Comparison of ENCODE assay signal across 19 cellular contexts in genomic region chr1:231265379-231265778, GRCh38. TPM values are rescaled to one million over a fixed set of nuclear protein-coding genes. Genes with fewer than 3 reads are reported as not detected.
DNase-seq lines count a peak whose midpoint lies in the region; ATAC-seq, FAIRE-seq and TF ChIP-seq lines count a peak whose summit lies in the region.
"Had no signal": no experiment of that assay in that cellular context is flagged by ENCODE, and none has a peak within 500 bp of the region (broad histone marks: within the 10 kb centered on the region; RNA-seq: fewer than 3 reads in every experiment).

No MANE protein-coding gene starts in this region.

- H3K9me3 ChIP-seq in left lung (no peaks in the 10 kb centered on the region), thyroid gland (no peaks in the 10 kb centered on the region)

- no peak for TF ChIP-seq CTCF in D721Med (IDR thresholded peaks at IDR 0.05; ENCODE audit: insufficient read depth, missing control alignments)
- no peak for TF ChIP-seq CTCF in left lung (IDR thresholded peaks at IDR 0.05)
- no peak for TF ChIP-seq CTCF in thyroid gland (IDR thresholded peaks at IDR 0.05)

- no peak overlapping the region for H3K4me3 ChIP-seq in left lung
- no peak overlapping the region for H3K4me3 ChIP-seq in thyroid gland (replicated peaks in 1 of 3)
- H3K4me3 ChIP-seq: GM23338 had no signal

- no peaks in the 10 kb centered on the region for H3K27me3 ChIP-seq in left lung
- no peaks in the 10 kb centered on the region for H3K27me3 ChIP-seq in thyroid gland

- peak; percentile 6 for FAIRE-seq in D721Med (lab: Jason Lieb, UNC)
- FAIRE-seq: G401.6, GM12892, GM19239 had no signal

- no peak for DNase-seq in D721Med (ENCODE audit: insufficient read length, low spot score)
- DNase-seq in NCI-H774 (lab: John Stamatoyannopoulos, UW) = peak; percentile 3
- no peak for DNase-seq in left lung
- DNase-seq in thyroid gland = no peak
- DNase-seq in NCI-H345 treated with DMSO at 0.1 percent for 48 hours (lab: John Stamatoyannopoulos, UW; ENCODE audit: unreplicated experiment) = no peak
- DNase-seq: C1 segment of cervical spinal cord; Calu3; CD4-positive, alpha-beta memory T cell; COR-L47; DMS153; DND-41; H9; HFFc6 had no signal

- WGBS in thyroid gland, 2 donors = 87 to 88% methylated on average over 3 of the region's 3 CpGs

- H3K4me1 ChIP-seq in left lung = no peaks in the 10 kb centered on the region
- H3K4me1 ChIP-seq in thyroid gland = no peaks in the 10 kb centered on the region

- H3K27ac ChIP-seq in left lung (peak overlapping the region in 1 of 2 donors; percentile 21), thyroid gland (peak overlapping the region in 2 of 3 donors; percentile 11 to 37)

- ATAC-seq in left lung = peak; percentile 85
- ATAC-seq in GM18858 (IDR thresholded peaks at IDR 0.05; ENCODE audit: unreplicated experiment) = no peak
- ATAC-seq: GM23338, HCT116 had no signal

- H3K36me3 ChIP-seq in left lung = peaks cover 0 to 97% of the 10 kb centered on the region in 2 donors
- peaks cover 39 to 44% of the 10 kb centered on the region in 2 donors for H3K36me3 ChIP-seq in thyroid gland

- TF ChIP-seq POLR2A in thyroid gland (IDR thresholded peaks at IDR 0.05) = no peak

- intact Hi-C loops in left lung (cut with DNase I) (no loop called here), thyroid gland (cut with DNase I) (no loop called here)

RNA-seq across cellular contexts. Expression of gene GNPAT, which starts 24.4 kb away (rescaled TPM):
- total RNA-seq in left lung (10 to 100 TPM; 35.1 to 40.6 TPM), thyroid gland (10 to 100 TPM; 33.9 to 41.9 (median 38.8) TPM)
